In the genomic region with DNA sequence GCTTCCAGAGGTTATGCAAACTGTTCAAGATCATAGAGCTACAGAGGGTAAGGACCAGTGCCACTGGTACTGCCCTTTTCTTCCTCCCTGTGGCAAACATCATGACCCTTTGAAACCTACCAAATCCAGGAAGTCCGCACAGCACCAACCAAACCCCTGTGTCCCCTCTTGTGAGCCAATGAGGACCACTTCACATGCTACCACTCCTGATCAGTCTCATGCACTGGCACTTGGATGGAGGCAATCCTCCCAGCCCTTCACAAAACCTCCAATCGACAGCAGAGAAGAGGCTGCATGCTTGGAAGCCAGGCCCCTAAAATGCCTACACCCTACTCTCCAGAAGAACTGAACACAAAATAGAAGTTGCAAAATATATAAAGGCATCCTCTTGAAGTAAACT, we compare ENCODE assay signal across 20 cellular contexts.
"Had no signal": no experiment of that assay in that cellular context is flagged by ENCODE, and none has a peak within 500 bp of the region (broad histone marks: within the 10 kb centered on the region; RNA-seq: fewer than 3 reads in every experiment).

No MANE protein-coding gene starts in this region.

- H3K4me3 ChIP-seq: breast epithelium, heart left ventricle, lower lobe of right lung, neural progenitor cell, tibial artery, vagina had no signal

- H3K36me3 Mint-ChIP-seq: activated naive CD8-positive, alpha-beta T cell treated with anti-CD3 and anti-CD28 coated beads for 36 hours; naive thymus-derived CD4-positive, alpha-beta T cell had no signal

- H3K27me3 Mint-ChIP-seq: activated naive CD8-positive, alpha-beta T cell treated with anti-CD3 and anti-CD28 coated beads for 36 hours; stimulated activated naive CD8-positive, alpha-beta T cell treated with anti-CD3 and anti-CD28 coated beads, Interleukin-15, Interleukin-2, amounts not matched to agents 100 ng/mL and 50 ng/mL, for 24 hours had no signal

- H3K27ac ChIP-seq: breast epithelium, lower lobe of right lung, neural progenitor cell, tibial artery had no signal

- H3K27ac Mint-ChIP-seq: activated naive CD8-positive, alpha-beta T cell treated with anti-CD3 and anti-CD28 coated beads for 36 hours; naive thymus-derived CD4-positive, alpha-beta T cell; neural progenitor cell; stimulated activated naive CD8-positive, alpha-beta T cell treated with anti-CD3 and anti-CD28 coated beads, Interleukin-15, Interleukin-2, amounts not matched to agents 100 ng/mL and 50 ng/mL, for 24 hours had no signal

- H3K9me3 ChIP-seq: breast epithelium, lower lobe of right lung, tibial artery, vagina had no signal

- DNase-seq: activated CD4-positive, alpha-beta T cell treated with anti-CD3 and anti-CD28 coated beads, Interleukin-2, amount 50 U/mL, for 4 hours; activated CD8-positive, alpha-beta memory T cell treated with anti-CD3 and anti-CD28 coated beads, Interleukin-2, amount 50 U/mL, for 48 hours; activated naive CD4-positive, alpha-beta T cell treated with Interleukin-2 at 50 U/mL for 16 hours; activated naive CD8-positive, alpha-beta T cell treated with anti-CD3 and anti-CD28 coated beads for 36 hours; activated T-cell treated with anti-CD3 and anti-CD28 coated beads, Interleukin-2, amount 50 U/mL, for 48 hours; cortex of kidney; heart left ventricle; left colon; lower lobe of right lung; naive thymus-derived CD4-positive, alpha-beta T cell; stimulated activated CD4-positive, alpha-beta T cell treated with anti-CD3 and anti-CD28 coated beads, Interleukin-1b, Interleukin-23, amount 100 ng/mL, for 48 hours; substantia nigra; T-helper 1 cell; tibial artery had no signal

- H3K36me3 ChIP-seq: breast epithelium, neural progenitor cell, vagina had no signal

- H3K4me3 Mint-ChIP-seq: activated naive CD8-positive, alpha-beta T cell treated with anti-CD3 and anti-CD28 coated beads for 36 hours; naive thymus-derived CD4-positive, alpha-beta T cell; neural progenitor cell; stimulated activated naive CD8-positive, alpha-beta T cell treated with anti-CD3 and anti-CD28 coated beads, Interleukin-15, Interleukin-2, amounts not matched to agents 100 ng/mL and 50 ng/mL, for 24 hours had no signal

- H3K27me3 ChIP-seq: breast epithelium, heart left ventricle, neural progenitor cell, tibial artery, vagina had no signal

- H3K4me1 Mint-ChIP-seq: activated naive CD8-positive, alpha-beta T cell treated with anti-CD3 and anti-CD28 coated beads for 36 hours; naive thymus-derived CD4-positive, alpha-beta T cell had no signal

- ATAC-seq: heart left ventricle; lower lobe of right lung; naive thymus-derived CD4-positive, alpha-beta T cell had no signal

- H3K9me3 Mint-ChIP-seq: activated naive CD8-positive, alpha-beta T cell treated with anti-CD3 and anti-CD28 coated beads for 36 hours; neural progenitor cell had no signal

- FAIRE-seq: astrocyte, endometrium had no signal
